In genomic region chr9:35828716-35829083, GRCh38 we compare ENCODE assay signal across 1 cellular context.
TF ChIP-seq lines count a peak whose summit lies in the region.

A gene with protein sequence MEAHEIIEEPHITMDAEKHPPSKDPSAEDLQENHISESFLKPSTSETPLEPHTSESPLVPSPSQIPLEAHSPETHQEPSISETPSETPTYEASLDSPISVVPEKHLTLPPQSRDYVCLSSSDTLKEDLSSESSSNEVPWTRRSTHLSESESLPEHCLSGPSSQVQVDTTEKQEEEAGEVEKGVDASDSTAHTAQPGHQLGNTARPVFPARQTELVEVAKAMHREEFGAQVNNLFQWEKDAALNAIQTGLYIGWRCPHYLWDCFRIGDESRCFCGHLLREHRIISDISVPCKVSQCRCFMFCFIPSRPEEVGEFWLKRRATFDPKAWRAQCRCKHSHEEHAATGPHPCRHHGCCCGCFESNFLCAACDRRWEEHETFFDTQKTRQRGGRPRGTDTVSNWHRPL (minus strand): TSS chr9:35828732. CDS start chr9:35826161, 2,571 bp downstream.

TF ChIP-seq in IMR-90, 13 proteins besides CTCF, POLR2A, EP300 and RAD21:
- no peak for TF ChIP-seq ELK1 (IDR thresholded peaks at IDR 0.05; ENCODE audit: borderline replicate concordance, low read depth, low read length)
- no peak for TF ChIP-seq MAFK (IDR thresholded peaks at IDR 0.05; ENCODE audit: low read depth, low read length)
- TF ChIP-seq NFE2L2 (IDR thresholded peaks at IDR 0.05; ENCODE audit: low read depth, low read length): no peak
- TF ChIP-seq RCOR1 (IDR thresholded peaks at IDR 0.05; ENCODE audit: insufficient replicate concordance, low read length): no peak
- no peak for TF ChIP-seq USF2 (IDR thresholded peaks at IDR 0.05; ENCODE audit: low read depth, low read length)
- no peak for TF ChIP-seq BHLHE40 (IDR thresholded peaks at IDR 0.05; ENCODE audit: low read depth, low read length)
